In the genomic region with DNA sequence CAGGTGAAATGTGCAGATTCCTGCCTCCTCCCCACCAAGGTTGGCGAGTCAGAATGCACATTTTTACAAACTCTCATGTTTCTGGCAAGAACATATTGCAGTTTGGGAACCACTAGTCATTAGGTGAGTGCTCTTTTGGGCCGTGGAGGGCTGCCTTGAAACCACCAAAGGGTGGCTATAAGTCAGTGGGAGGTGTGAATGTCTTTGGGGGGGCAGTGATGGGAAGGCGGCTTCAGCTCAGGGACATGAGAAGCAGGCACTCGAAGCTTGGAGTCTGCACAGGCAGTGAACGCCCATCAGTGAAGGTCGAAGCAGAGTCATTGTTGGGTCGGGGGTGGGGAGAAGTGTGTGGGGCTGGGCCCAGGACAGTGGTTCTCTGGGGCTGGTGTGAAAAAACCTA, we compare ENCODE assay signal across 18 cellular contexts. TPM values are rescaled to one million over a fixed set of nuclear protein-coding genes. Genes with fewer than 3 reads are reported as not detected.
A peak's percentile ranks its signal among the peaks of the same experiment; 100 is the strongest.
DNase-seq lines count a peak whose midpoint lies in the region; ATAC-seq, FAIRE-seq and TF ChIP-seq lines count a peak whose summit lies in the region.
"Had no signal": no experiment of that assay in that cellular context is flagged by ENCODE, and none has a peak within 500 bp of the region (broad histone marks: within the 10 kb centered on the region; RNA-seq: fewer than 3 reads in every experiment).

No MANE protein-coding gene starts in this region.

- peaks cover 0 to 4% of the 10 kb centered on the region in 2 experiments; a peak in 1 of 5 replicates for H3K27me3 ChIP-seq in K562 (ENCODE audit: control insufficient read depth in 2 of 2, insufficient read depth in 2 of 2, low read length in 2 of 2)
- H3K27me3 ChIP-seq in spleen (replicated peaks in 1 of 7) = peaks cover 0 to 7% (median 0%) of the 10 kb centered on the region in 7 donors
- no peaks in the 10 kb centered on the region for H3K27me3 ChIP-seq in prostate gland (replicated peaks; ENCODE audit: insufficient read depth)
- H3K27me3 ChIP-seq: BLaER1 treated with 17β-estradiol and CSF1 and Interleukin-3, amounts not matched to agents 10 nM and 100 nM had no signal

- ATAC-seq in K562 = no peak
- ATAC-seq: GM12878 had no signal

- POLR2A ChIA-PET in K562 (lab: Yijun Ruan, JAX) = interaction anchor here (0.6 to 0.9 kb wide), 4 partner anchors 15 to 778 kb away, joined by 3 read pairs; no protein-coding TSS in a partner anchor

- no peaks in the 10 kb centered on the region for H3K79me2 ChIP-seq in K562 (ENCODE audit: control insufficient read depth, insufficient read depth, low read length)

- H3K27ac ChIP-seq in K562 (ENCODE audit: extremely low read depth, low read depth, low read length) (no peak overlapping the region), kidney (ENCODE audit: low read depth in 2 of 2, low read length in 2 of 2) (no peak overlapping the region), spleen (no peak overlapping the region), prostate gland (no peak overlapping the region)
- H3K27ac ChIP-seq: BLaER1 treated with 17β-estradiol and CSF1 and Interleukin-3, amounts not matched to agents 10 nM and 100 nM; GM23248 had no signal

- no peak for FAIRE-seq in K562 (lab: Jason Lieb, UNC)
- no peak for FAIRE-seq in kidney (lab: Jason Lieb, UNC)
- FAIRE-seq: GM12878, GM18507 had no signal

- H2AFZ ChIP-seq in K562 (ENCODE audit: low read depth, low read length) = no peak overlapping the region
- H2AFZ ChIP-seq: GM23248 had no signal

- CTCF ChIA-PET in K562 (lab: Yijun Ruan, JAX; ENCODE audit: low intra/inter-chr PET ratio) = no interaction called here

- H3K4me3 ChIP-seq in K562 (no peak overlapping the region), kidney (ENCODE audit: low read length in 2 of 2) (no peak overlapping the region), spleen (peak overlapping the region in 6 of 8 donors; percentile 6 to 50 (median 16)), prostate gland (no peak overlapping the region)
- H3K4me3 ChIP-seq: BLaER1 treated with 17β-estradiol and CSF1 and Interleukin-3, amounts not matched to agents 10 nM and 100 nM; GM12878; GM23248 had no signal

- H3K9ac ChIP-seq in K562 (ENCODE audit: insufficient read depth in 1 of 2, low read depth in 2 of 2, low read length in 2 of 2) (no peak overlapping the region), kidney (ENCODE audit: low read length in 2 of 2) (no peak overlapping the region)
- H3K9ac ChIP-seq: BLaER1 treated with 17β-estradiol and CSF1 and Interleukin-3, amounts not matched to agents 10 nM and 100 nM; GM23248 had no signal

- 10% methylated on average over 7 of the region's 7 CpGs for WGBS in K562 (ENCODE audit: insufficient coverage, low coverage, missing lambda C conversion rate)
- 59 to 74% (median 66%) methylated on average over 7 of the region's 7 CpGs for WGBS in spleen, 5 donors
- WGBS in prostate gland = 73% methylated on average over 7 of the region's 7 CpGs

- TF ChIP-seq CTCF in K562 (IDR thresholded peaks at IDR 0.05 in 2 of 3, conservative IDR thresholded peaks at IDR 0.05 in 1 of 3; ENCODE audit: insufficient read depth in 2 of 3, low read depth in 1 of 3, low read length in 3 of 3) = no peak
- TF ChIP-seq CTCF in kidney (IDR thresholded peaks at IDR 0.05; ENCODE audit: borderline replicate concordance, extremely low read depth, insufficient read depth) = no peak
- no peak for TF ChIP-seq CTCF in spleen (IDR thresholded peaks at IDR 0.05 in 8 of 11, conservative IDR thresholded peaks at IDR 0.05 in 3 of 11)
- no peak for TF ChIP-seq CTCF in prostate gland (IDR thresholded peaks at IDR 0.05)

- TF ChIP-seq POLR2A in K562 (conservative IDR thresholded peaks at IDR 0.05) (no peak), spleen (IDR thresholded peaks at IDR 0.05) (no peak), prostate gland (IDR thresholded peaks at IDR 0.05) (no peak)

- BruUV-seq in K562 (replicated peaks; lab: Mats Ljungman, UMichigan) = no TSS peak

- H3K4me1 ChIP-seq in K562 (replicated peaks in 1 of 2; ENCODE audit: control insufficient read depth in 2 of 2, insufficient read depth in 2 of 2, low read length in 2 of 2) = peaks cover 0 to 12% of the 10 kb centered on the region in 2 experiments; a peak in 2 of 5 replicates
- no peaks in the 10 kb centered on the region for H3K4me1 ChIP-seq in kidney (ENCODE audit: control insufficient read depth in 1 of 2, insufficient read depth in 1 of 2, low read depth in 1 of 2, low read length in 2 of 2)
- peaks cover 0 to 9% (median 0%) of the 10 kb centered on the region in 6 donors for H3K4me1 ChIP-seq in spleen
- no peaks in the 10 kb centered on the region for H3K4me1 ChIP-seq in prostate gland (replicated peaks)
- H3K4me1 ChIP-seq: BLaER1 treated with 17β-estradiol and CSF1 and Interleukin-3, amounts not matched to agents 10 nM and 100 nM had no signal

- no peaks in the 10 kb centered on the region for H3K9me3 ChIP-seq in K562 (replicated peaks; ENCODE audit: control insufficient read depth, insufficient read depth, low read depth, low read length)
- H3K9me3 ChIP-seq in kidney (ENCODE audit: control insufficient read depth in 1 of 2, low read length in 2 of 2) = no peaks in the 10 kb centered on the region
- peaks cover 0 to 3% (median under 1%) of the 10 kb centered on the region in 8 donors for H3K9me3 ChIP-seq in spleen
- H3K9me3 ChIP-seq in prostate gland = no peaks in the 10 kb centered on the region

- in situ Hi-C loops in K562 (cut with MboI) = no loop called here

- peak; percentile 4 for DNase-seq in AG20443 (ENCODE audit: low spot score)
- DNase-seq in K562 (ENCODE audit: extremely low read depth in 1 of 4, low spot score in 3 of 4) = no peak
- DNase-seq in kidney = peak; percentile 34
- no peak for DNase-seq in spleen
- no peak for DNase-seq in DMS79 (lab: John Stamatoyannopoulos, UW)
- DNase-seq in dermis blood vessel endothelial cell = no peak
- no peak for DNase-seq in prostate gland (ENCODE audit: low spot score)
- DNase-seq: 8988T; CD4-positive, CD25-positive, alpha-beta regulatory T cell; DMS53; GM23248; H9 had no signal

- TF ChIP-seq RAD21 in K562 (CRISPR knock-in tag; conservative IDR thresholded peaks at IDR 0.05 in 1 of 2, IDR thresholded peaks at IDR 0.05 in 1 of 2) = no peak

- intact Hi-C loops in K562 (cut with micrococcal nuclease) (no loop called here), kidney (cut with DNase I) (no loop called here), spleen (cut with DNase I; ENCODE audit: low total_unique reads) (no loop called here), prostate gland (cut with DNase I) (no loop called here)

- no peak overlapping the region for H3K4me2 ChIP-seq in K562 (ENCODE audit: insufficient read depth, low read length)
- H3K4me2 ChIP-seq: BLaER1 treated with 17β-estradiol and CSF1 and Interleukin-3, amounts not matched to agents 10 nM and 100 nM had no signal

- TF ChIP-seq EP300 in K562 (IDR thresholded peaks at IDR 0.05; ENCODE audit: low read length) = no peak

- H3K9me1 ChIP-seq in K562 (ENCODE audit: control insufficient read depth, insufficient read depth, low read length) = no peaks in the 10 kb centered on the region

- H4K20me1 ChIP-seq in K562 (replicated peaks; ENCODE audit: control insufficient read depth, insufficient read depth, low read length) = no peaks in the 10 kb centered on the region
- H4K20me1 ChIP-seq: BLaER1 treated with 17β-estradiol and CSF1 and Interleukin-3, amounts not matched to agents 10 nM and 100 nM had no signal

- H3K36me3 ChIP-seq in K562 (ENCODE audit: control insufficient read depth, insufficient read depth, low read length) = no peaks in the 10 kb centered on the region
- no peaks in the 10 kb centered on the region for H3K36me3 ChIP-seq in kidney (ENCODE audit: control insufficient read depth in 1 of 2, insufficient read depth in 2 of 2, low read length in 2 of 2)
- no peaks in the 10 kb centered on the region for H3K36me3 ChIP-seq in spleen
- H3K36me3 ChIP-seq in prostate gland = no peaks in the 10 kb centered on the region
- H3K36me3 ChIP-seq: BLaER1 treated with 17β-estradiol and CSF1 and Interleukin-3, amounts not matched to agents 10 nM and 100 nM had no signal

RNA-seq across cellular contexts. Expression of gene NOX5, which starts 1.1 kb away (rescaled TPM):
- 0.14 and 0.16 TPM in 2 replicates for total RNA-seq in K562 (2011; cell fraction: chromatin; rRNA removed; ENCODE audit: low replicate concordance)
- under 0.01 TPM in 2 replicates for total RNA-seq in K562 (2011; cell fraction: nucleolus; rRNA removed)
- 0.07 and 0.23 TPM in 2 replicates for total RNA-seq in K562 (2011; cell fraction: nucleoplasm; rRNA removed)
- not detected in 2 replicates for total RNA-seq in K562 (2014; rRNA removed)
- total RNA-seq in K562 (2014; rRNA removed; fragmentation: Illumina TruSeq; extraction: Trizol) = not detected in 2 replicates
- not detected in 2 replicates for total RNA-seq in K562 (2015; rRNA removed; fragmentation: Illumina TruSeq; extraction: Trizol)
- not detected in 2 replicates for total RNA-seq in K562 (2021)
- 0.01 and 0.03 TPM in 2 replicates for polyA plus RNA-seq in K562 (2011; rRNA removed)
- polyA plus RNA-seq in K562 (2011; cell fraction: cytosol; rRNA removed) = 0.04 TPM in 1 of 2 replicates, not detected in the other
- polyA plus RNA-seq in K562 (2011; cell fraction: nucleus; rRNA removed) = 0.13 and 0.34 TPM in 2 replicates
- polyA plus RNA-seq in K562 (2012) = 0.01 and 0.03 TPM in 2 replicates
- not detected in 2 replicates for polyA plus RNA-seq in K562 (2014; fragmentation: Illumina TruSeq; extraction: Trizol)
- not detected for polyA plus RNA-seq in K562 (2014; fragmentation: Nextera tagmentation; extraction: Ambion mirVana)
- polyA plus RNA-seq in K562 (2014; rRNA removed) = not detected in 2 replicates
- 0.04 TPM in 1 of 2 replicates, not detected in the other for polyA minus RNA-seq in K562 (2011; rRNA and poly(A)+ RNA removed)
- polyA minus RNA-seq in K562 (2011; cell fraction: cytosol; rRNA and poly(A)+ RNA removed) = not detected in 2 replicates
- under 0.01 TPM in 1 of 2 replicates, not detected in the other for polyA minus RNA-seq in K562 (2011; cell fraction: nucleus; rRNA and poly(A)+ RNA removed)
- total RNA-seq in kidney = 0.60 TPM
- polyA plus RNA-seq in kidney (ENCODE audit: insufficient read depth, low read depth, low replicate concordance) = 0.19 TPM
- 10 to 100 TPM; 12.5 to 29.2 (median 17.3) TPM for total RNA-seq in spleen
- polyA plus RNA-seq in spleen = 1 to 10 TPM in 2 of 3 donors, under 1 TPM in 1; 0.36 to 8.6 (median 6.7) TPM
- total RNA-seq in dermis blood vessel endothelial cell = under 0.01 TPM in 1 of 2 replicates, not detected in the other
- 1 to 10 TPM in 1 of 2 donors, under 1 TPM in 1; 0.05 to 5.8 TPM for total RNA-seq in prostate gland
- total RNA-seq: CD4-positive, CD25-positive, alpha-beta regulatory T cell; Daoy; GM12878; HT-29 had no signal
- polyA plus RNA-seq: CD4-positive, CD25-positive, alpha-beta regulatory T cell; GM12878; GM23248; IgD-negative memory B cell had no signal

Comparison
In these comparisons a context has a peak if more than half of its experiments do, and no peak if none do; other contexts are left out.
1. DNase-seq: peak in AG20443 (single experiment) and kidney (single experiment); none in K562 (0 of 4), spleen (single experiment), DMS79 (single experiment), dermis blood vessel endothelial cell (single experiment) and prostate gland (single experiment).
2. H3K4me3 ChIP-seq: peak in spleen (6 of 8); none in K562 (single experiment), kidney (0 of 2) and prostate gland (0 of 2).